32 cellular contexts compared by ENCODE assay signal in genomic region chr2:21277340-21277739, GRCh38.
"Had no signal": no experiment of that assay in that cellular context is flagged by ENCODE, and none has a peak within 500 bp of the region (broad histone marks: within the 10 kb centered on the region; RNA-seq: fewer than 3 reads in every experiment).

No MANE protein-coding gene starts in this region.

- H3K9me3 ChIP-seq: adrenal gland, body of pancreas, esophagus muscularis mucosa, gastroesophageal sphincter had no signal

- H3K27me3 Mint-ChIP-seq: activated CD4-positive, alpha-beta memory T cell treated with anti-CD3 and anti-CD28 coated beads for 36 hours; activated CD4-positive, alpha-beta T cell treated with anti-CD3 and anti-CD28 coated beads, Interleukin-2, amount 10 ng/mL, durations not matched to agents 24 days and 14 days; activated CD8-positive, alpha-beta memory T cell treated with anti-CD3 and anti-CD28 coated beads, Interleukin-2, amount 10 ng/mL, durations not matched to agents 7 days and 5 days; activated naive CD4-positive, alpha-beta T cell treated with anti-CD3 and anti-CD28 coated beads, Interleukin-2, amount 50 U/mL, for 24 hours; activated naive CD8-positive, alpha-beta T cell treated with anti-CD3 and anti-CD28 coated beads for 36 hours; activated naive CD8-positive, alpha-beta T cell treated with anti-CD3 and anti-CD28 coated beads, Interleukin-2, amount 50 U/mL, for 24 hours; effector memory CD8-positive, alpha-beta T cell had no signal

- H3K9me3 Mint-ChIP-seq: activated CD4-positive, alpha-beta memory T cell treated with anti-CD3 and anti-CD28 coated beads for 36 hours; activated CD4-positive, alpha-beta T cell treated with anti-CD3 and anti-CD28 coated beads, Interleukin-2, amount 10 ng/mL, durations not matched to agents 24 days and 14 days; activated naive CD4-positive, alpha-beta T cell treated with anti-CD3 and anti-CD28 coated beads for 36 hours; activated naive CD4-positive, alpha-beta T cell treated with anti-CD3 and anti-CD28 coated beads, Interleukin-2, amount 50 U/mL, for 24 hours; activated naive CD8-positive, alpha-beta T cell treated with anti-CD3 and anti-CD28 coated beads for 36 hours; activated naive CD8-positive, alpha-beta T cell treated with anti-CD3 and anti-CD28 coated beads, Interleukin-2, amount 50 U/mL, for 24 hours; activated T-helper 1 cell treated with anti-CD3 and anti-CD28 coated beads, Interleukin-12 subunit alpha, Interleukin-12 subunit beta, Interleukin-2, Interleukin-4 antibody, amounts not matched to agents 30 ng/mL and 10 ng/mL and 1 ng/mL, durations not matched to agents 14 hours and 24 hours and 36 hours; activated T-helper 2 cell treated with anti-CD3 and anti-CD28 coated beads, Interferon-gamma antibody, Interleukin-2, Interleukin-4, amounts not matched to agents 10 μg/mL and 5 μg/mL and 100 μg/mL, durations not matched to agents 14 hours and 24 hours and 36 hours; dendritic cell treated with granulocyte-macrophage colony-stimulating factor and Interleukin-4, amounts not matched to agents 40 ng/mL and 50 ng/mL, for 4 days had no signal

- H3K4me3 Mint-ChIP-seq: activated CD4-positive, alpha-beta memory T cell treated with anti-CD3 and anti-CD28 coated beads for 36 hours; activated CD4-positive, alpha-beta T cell treated with anti-CD3 and anti-CD28 coated beads for 36 hours; activated CD4-positive, alpha-beta T cell treated with anti-CD3 and anti-CD28 coated beads, Interleukin-2, amount 10 ng/mL, durations not matched to agents 24 days and 14 days; activated CD8-positive, alpha-beta memory T cell treated with anti-CD3 and anti-CD28 coated beads, Interleukin-2, amount 10 ng/mL, durations not matched to agents 7 days and 5 days; activated CD8-positive, alpha-beta T cell treated with anti-CD3 and anti-CD28 coated beads, Interleukin-2, amount 10 ng/mL, durations not matched to agents 7 days and 5 days; activated naive CD4-positive, alpha-beta T cell treated with anti-CD3 and anti-CD28 coated beads for 36 hours; activated naive CD4-positive, alpha-beta T cell treated with anti-CD3 and anti-CD28 coated beads, Interleukin-2, amount 50 U/mL, for 24 hours; activated naive CD8-positive, alpha-beta T cell treated with anti-CD3 and anti-CD28 coated beads for 36 hours; activated naive CD8-positive, alpha-beta T cell treated with anti-CD3 and anti-CD28 coated beads, Interleukin-2, amount 50 U/mL, for 24 hours; activated T-helper 1 cell treated with anti-CD3 and anti-CD28 coated beads, Interleukin-12 subunit alpha, Interleukin-12 subunit beta, Interleukin-2, Interleukin-4 antibody, amounts not matched to agents 30 ng/mL and 10 ng/mL and 1 ng/mL, durations not matched to agents 14 hours and 24 hours and 36 hours; dendritic cell treated with granulocyte-macrophage colony-stimulating factor and Interleukin-4, amounts not matched to agents 40 ng/mL and 50 ng/mL, for 4 days; effector memory CD8-positive, alpha-beta T cell had no signal

- H3K4me1 ChIP-seq: adrenal gland, body of pancreas, esophagus muscularis mucosa, gastroesophageal sphincter had no signal

- H3K4me3 ChIP-seq: adrenal gland, body of pancreas, coronary artery, esophagus muscularis mucosa, gastroesophageal sphincter had no signal

- H3K27ac ChIP-seq: adrenal gland, body of pancreas, coronary artery, esophagus muscularis mucosa, gastroesophageal sphincter had no signal

- H3K27me3 ChIP-seq: adrenal gland, body of pancreas, esophagus muscularis mucosa, gastroesophageal sphincter had no signal

- H3K36me3 Mint-ChIP-seq: activated CD4-positive, alpha-beta memory T cell treated with anti-CD3 and anti-CD28 coated beads for 36 hours; activated CD8-positive, alpha-beta memory T cell treated with anti-CD3 and anti-CD28 coated beads, Interleukin-2, amount 10 ng/mL, durations not matched to agents 7 days and 5 days; activated naive CD4-positive, alpha-beta T cell treated with anti-CD3 and anti-CD28 coated beads, Interleukin-2, amount 50 U/mL, for 24 hours; activated naive CD8-positive, alpha-beta T cell treated with anti-CD3 and anti-CD28 coated beads for 36 hours had no signal

- H3K36me3 ChIP-seq: adrenal gland, esophagus muscularis mucosa, gastroesophageal sphincter had no signal

- DNase-seq: activated CD4-positive, alpha-beta memory T cell treated with anti-CD3 and anti-CD28 coated beads for 36 hours; activated CD4-positive, alpha-beta T cell treated with anti-CD3 and anti-CD28 coated beads for 36 hours; activated CD4-positive, alpha-beta T cell treated with anti-CD3 and anti-CD28 coated beads, Interleukin-2, amount 10 ng/mL, durations not matched to agents 24 days and 14 days; activated CD4-positive, CD25-positive, alpha-beta regulatory T cell; activated CD4-positive, CD25-positive, alpha-beta regulatory T cell treated with anti-CD3 and anti-CD28 coated beads, Interleukin-2, amount 50 U/mL, for 72 hours; activated CD8-positive, alpha-beta memory T cell treated with anti-CD3 and anti-CD28 coated beads, Interleukin-2, amount 10 ng/mL, durations not matched to agents 7 days and 5 days; activated CD8-positive, alpha-beta memory T cell treated with anti-CD3 and anti-CD28 coated beads, Interleukin-2, amount 50 U/mL, for 4 hours; activated CD8-positive, alpha-beta T cell treated with anti-CD3 and anti-CD28 coated beads, Interleukin-2, amount 10 ng/mL, durations not matched to agents 7 days and 5 days; activated effector memory CD4-positive, alpha-beta T cell treated with anti-CD3 and anti-CD28 coated beads, Interleukin-2, amount 50 U/mL, for 16 hours; activated naive CD4-positive, alpha-beta T cell treated with anti-CD3 and anti-CD28 coated beads for 36 hours; activated naive CD8-positive, alpha-beta T cell treated with anti-CD3 and anti-CD28 coated beads for 36 hours; activated naive CD8-positive, alpha-beta T cell treated with anti-CD3 and anti-CD28 coated beads, Interleukin-2, amount 50 U/mL, for 24 hours; activated T-cell treated with anti-CD3 and anti-CD28 coated beads, Interleukin-2, amount 50 U/mL, for 1 hour; activated T-cell treated with anti-CD3 and anti-CD28 coated beads, Interleukin-2, amount 50 U/mL, for 48 hours; adrenal gland; amygdala; aorta; body of pancreas; central memory CD4-positive, alpha-beta T cell; cerebellar nuclear complex; effector CD4-positive, alpha-beta T cell; effector memory CD8-positive, alpha-beta T cell; erythroblast; foreskin melanocyte; T-helper 2 cell had no signal

- ATAC-seq: activated CD4-positive, alpha-beta T cell treated with anti-CD3 and anti-CD28 coated beads for 36 hours; activated CD8-positive, alpha-beta memory T cell treated with anti-CD3 and anti-CD28 coated beads, Interleukin-2, amount 10 ng/mL, durations not matched to agents 7 days and 5 days; activated CD8-positive, alpha-beta T cell treated with anti-CD3 and anti-CD28 coated beads, Interleukin-2, amount 10 ng/mL, durations not matched to agents 7 days and 5 days; activated naive CD8-positive, alpha-beta T cell treated with anti-CD3 and anti-CD28 coated beads, Interleukin-2, amount 50 U/mL, for 24 hours; body of pancreas; effector memory CD8-positive, alpha-beta T cell; gastroesophageal sphincter had no signal

- H3K27ac Mint-ChIP-seq: activated CD4-positive, alpha-beta memory T cell treated with anti-CD3 and anti-CD28 coated beads for 36 hours; activated CD4-positive, alpha-beta T cell treated with anti-CD3 and anti-CD28 coated beads for 36 hours; activated CD4-positive, alpha-beta T cell treated with anti-CD3 and anti-CD28 coated beads, Interleukin-2, amount 10 ng/mL, durations not matched to agents 24 days and 14 days; activated CD8-positive, alpha-beta memory T cell treated with anti-CD3 and anti-CD28 coated beads, Interleukin-2, amount 10 ng/mL, durations not matched to agents 7 days and 5 days; activated CD8-positive, alpha-beta T cell treated with anti-CD3 and anti-CD28 coated beads, Interleukin-2, amount 10 ng/mL, durations not matched to agents 7 days and 5 days; activated naive CD4-positive, alpha-beta T cell treated with anti-CD3 and anti-CD28 coated beads for 36 hours; activated naive CD4-positive, alpha-beta T cell treated with anti-CD3 and anti-CD28 coated beads, Interleukin-2, amount 50 U/mL, for 24 hours; activated naive CD8-positive, alpha-beta T cell treated with anti-CD3 and anti-CD28 coated beads for 36 hours; activated naive CD8-positive, alpha-beta T cell treated with anti-CD3 and anti-CD28 coated beads, Interleukin-2, amount 50 U/mL, for 24 hours; activated T-helper 1 cell treated with anti-CD3 and anti-CD28 coated beads, Interleukin-12 subunit alpha, Interleukin-12 subunit beta, Interleukin-2, Interleukin-4 antibody, amounts not matched to agents 30 ng/mL and 10 ng/mL and 1 ng/mL, durations not matched to agents 14 hours and 24 hours and 36 hours; activated T-helper 2 cell treated with anti-CD3 and anti-CD28 coated beads, Interferon-gamma antibody, Interleukin-2, Interleukin-4, amounts not matched to agents 10 μg/mL and 5 μg/mL and 100 μg/mL, durations not matched to agents 14 hours and 24 hours and 36 hours; dendritic cell treated with granulocyte-macrophage colony-stimulating factor and Interleukin-4, amounts not matched to agents 40 ng/mL and 50 ng/mL, for 4 days; effector memory CD8-positive, alpha-beta T cell had no signal

- H3K4me1 Mint-ChIP-seq: activated CD4-positive, alpha-beta T cell treated with anti-CD3 and anti-CD28 coated beads for 36 hours; activated CD4-positive, alpha-beta T cell treated with anti-CD3 and anti-CD28 coated beads, Interleukin-2, amount 10 ng/mL, durations not matched to agents 24 days and 14 days; activated CD8-positive, alpha-beta memory T cell treated with anti-CD3 and anti-CD28 coated beads, Interleukin-2, amount 10 ng/mL, durations not matched to agents 7 days and 5 days; activated naive CD4-positive, alpha-beta T cell treated with anti-CD3 and anti-CD28 coated beads, Interleukin-2, amount 50 U/mL, for 24 hours; activated naive CD8-positive, alpha-beta T cell treated with anti-CD3 and anti-CD28 coated beads for 36 hours; activated naive CD8-positive, alpha-beta T cell treated with anti-CD3 and anti-CD28 coated beads, Interleukin-2, amount 50 U/mL, for 24 hours had no signal
